Comparison of ENCODE assay signal across 18 cellular contexts in the genomic region with DNA sequence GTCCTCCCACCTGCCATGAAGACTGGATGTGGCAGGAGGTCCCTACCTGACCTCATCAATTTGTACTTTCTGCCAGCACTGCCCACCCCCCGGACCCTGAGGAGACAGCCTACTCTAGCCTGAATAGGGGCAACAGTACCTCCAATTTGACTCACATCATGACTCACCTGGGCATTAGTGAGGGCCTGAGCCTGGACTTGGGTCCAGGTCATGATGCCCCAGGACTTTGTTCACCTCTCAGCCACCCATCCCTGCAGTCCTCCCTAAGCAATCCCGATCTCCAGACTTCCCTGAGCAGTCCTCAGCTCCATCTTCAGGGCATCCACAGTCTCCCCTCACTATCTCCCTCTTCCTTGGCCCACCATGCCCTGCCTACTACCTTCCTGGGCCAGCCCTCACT. TPM values are rescaled to one million over a fixed set of nuclear protein-coding genes. Genes with fewer than 3 reads are reported as not detected.
A peak's percentile ranks its signal among the peaks of the same experiment; 100 is the strongest.
DNase-seq lines count a peak whose midpoint lies in the region; ATAC-seq and TF ChIP-seq lines count a peak whose summit lies in the region.
"Had no signal": no experiment of that assay in that cellular context is flagged by ENCODE, and none has a peak within 500 bp of the region (broad histone marks: within the 10 kb centered on the region; RNA-seq: fewer than 3 reads in every experiment).

No MANE protein-coding gene starts in this region.

- CTCF ChIA-PET in activated naive CD4-positive, alpha-beta T cell treated with anti-CD3 and anti-CD28 coated beads for 36 hours (lab: Charles Lee), result no interaction called here

- no peak for TF ChIP-seq POLR2A in GM18505 (IDR thresholded peaks at IDR 0.05; ENCODE audit: borderline replicate concordance, extremely low read depth, insufficient read depth, insufficient read length)

- peaks cover 52% of the 10 kb centered on the region for H3K4me1 Mint-ChIP-seq in activated naive CD4-positive, alpha-beta T cell treated with anti-CD3 and anti-CD28 coated beads for 36 hours (ENCODE audit: low read depth)
- peaks cover 54% of the 10 kb centered on the region for H3K4me1 Mint-ChIP-seq in activated T-helper 1 cell treated with anti-CD3 and anti-CD28 coated beads, Interleukin-12 subunit alpha, Interleukin-12 subunit beta, Interleukin-2, Interleukin-4 antibody, amounts not matched to agents 30 ng/mL and 10 ng/mL and 1 ng/mL, durations not matched to agents 14 hours and 24 hours and 36 hours (ENCODE audit: low read depth)

- H3K36me3 Mint-ChIP-seq in activated naive CD4-positive, alpha-beta T cell treated with anti-CD3 and anti-CD28 coated beads, Interleukin-2, amount 50 U/mL, for 72 hours, result no peaks in the 10 kb centered on the region
- H3K36me3 Mint-ChIP-seq in activated naive CD4-positive, alpha-beta T cell treated with anti-CD3 and anti-CD28 coated beads for 36 hours (ENCODE audit: low read depth), result peaks cover 8% of the 10 kb centered on the region
- peaks cover 21% of the 10 kb centered on the region for H3K36me3 Mint-ChIP-seq in activated T-helper 1 cell treated with anti-CD3 and anti-CD28 coated beads, Interleukin-12 subunit alpha, Interleukin-12 subunit beta, Interleukin-2, Interleukin-4 antibody, amounts not matched to agents 30 ng/mL and 10 ng/mL and 1 ng/mL, durations not matched to agents 14 hours and 24 hours and 36 hours (ENCODE audit: low read depth)

- intact Hi-C loops in activated naive CD4-positive, alpha-beta T cell treated with anti-CD3 and anti-CD28 coated beads for 36 hours (cut with micrococcal nuclease), result no loop called here
- intact Hi-C loops in activated T-helper 1 cell treated with anti-CD3 and anti-CD28 coated beads, Interleukin-12 subunit alpha, Interleukin-12 subunit beta, Interleukin-2, Interleukin-4 antibody, amounts not matched to agents 30 ng/mL and 10 ng/mL and 1 ng/mL, durations not matched to agents 14 hours and 24 hours and 36 hours (cut with micrococcal nuclease), result no loop called here

- no peak for ATAC-seq in activated naive CD4-positive, alpha-beta T cell treated with anti-CD3 and anti-CD28 coated beads, Interleukin-2, amount 50 U/mL, for 72 hours
- peak; percentile 17 for ATAC-seq in left lobe of liver
- ATAC-seq in GM19023 (IDR thresholded peaks at IDR 0.05; ENCODE audit: unreplicated experiment), result no peak
- ATAC-seq in GM18505 (IDR thresholded peaks at IDR 0.05; ENCODE audit: unreplicated experiment), result no peak
- no peak for ATAC-seq in GM21619 (IDR thresholded peaks at IDR 0.05; ENCODE audit: unreplicated experiment)
- ATAC-seq: HCT116, PC-3 had no signal

- no peak for DNase-seq in activated naive CD4-positive, alpha-beta T cell treated with anti-CD3 and anti-CD28 coated beads, Interleukin-2, amount 50 U/mL, for 72 hours (ENCODE audit: low spot score in 2 of 2)
- DNase-seq in activated naive CD4-positive, alpha-beta T cell treated with anti-CD3 and anti-CD28 coated beads for 36 hours, result no peak
- DNase-seq in activated T-helper 1 cell treated with anti-CD3 and anti-CD28 coated beads, Interleukin-12 subunit alpha, Interleukin-12 subunit beta, Interleukin-2, Interleukin-4 antibody, amounts not matched to agents 30 ng/mL and 10 ng/mL and 1 ng/mL, durations not matched to agents 14 hours and 24 hours and 36 hours (ENCODE audit: low spot score), result no peak
- DNase-seq in left lobe of liver (ENCODE audit: low spot score), result no peak
- DNase-seq: DMS79 treated with DMSO at 0.1 percent for 48 hours; effector CD8-positive, alpha-beta T cell; esophagus squamous epithelium; mammary epithelial cell; NCI-H1092; NCI-H2029 treated with DMSO at 0.1 percent for 48 hours; PC-3; right cardiac atrium; SHP77; thyroid gland had no signal

- no peak overlapping the region for H3K4me3 Mint-ChIP-seq in activated naive CD4-positive, alpha-beta T cell treated with anti-CD3 and anti-CD28 coated beads for 36 hours
- no peak overlapping the region for H3K4me3 Mint-ChIP-seq in activated T-helper 1 cell treated with anti-CD3 and anti-CD28 coated beads, Interleukin-12 subunit alpha, Interleukin-12 subunit beta, Interleukin-2, Interleukin-4 antibody, amounts not matched to agents 30 ng/mL and 10 ng/mL and 1 ng/mL, durations not matched to agents 14 hours and 24 hours and 36 hours

- H3K27ac Mint-ChIP-seq in activated naive CD4-positive, alpha-beta T cell treated with anti-CD3 and anti-CD28 coated beads, Interleukin-2, amount 50 U/mL, for 72 hours, result peak overlapping the region; percentile 50 to 73
- H3K27ac Mint-ChIP-seq in activated naive CD4-positive, alpha-beta T cell treated with anti-CD3 and anti-CD28 coated beads for 36 hours, result no peak overlapping the region
- peak overlapping the region; percentile 18 for H3K27ac Mint-ChIP-seq in activated T-helper 1 cell treated with anti-CD3 and anti-CD28 coated beads, Interleukin-12 subunit alpha, Interleukin-12 subunit beta, Interleukin-2, Interleukin-4 antibody, amounts not matched to agents 30 ng/mL and 10 ng/mL and 1 ng/mL, durations not matched to agents 14 hours and 24 hours and 36 hours

- no peaks in the 10 kb centered on the region for H3K9me3 Mint-ChIP-seq in activated naive CD4-positive, alpha-beta T cell treated with anti-CD3 and anti-CD28 coated beads, Interleukin-2, amount 50 U/mL, for 72 hours
- no peaks in the 10 kb centered on the region for H3K9me3 Mint-ChIP-seq in activated naive CD4-positive, alpha-beta T cell treated with anti-CD3 and anti-CD28 coated beads for 36 hours
- H3K9me3 Mint-ChIP-seq in activated T-helper 1 cell treated with anti-CD3 and anti-CD28 coated beads, Interleukin-12 subunit alpha, Interleukin-12 subunit beta, Interleukin-2, Interleukin-4 antibody, amounts not matched to agents 30 ng/mL and 10 ng/mL and 1 ng/mL, durations not matched to agents 14 hours and 24 hours and 36 hours, result no peaks in the 10 kb centered on the region

- H3K27me3 Mint-ChIP-seq in activated naive CD4-positive, alpha-beta T cell treated with anti-CD3 and anti-CD28 coated beads for 36 hours (ENCODE audit: low read depth), result no peaks in the 10 kb centered on the region
- H3K27me3 Mint-ChIP-seq in activated T-helper 1 cell treated with anti-CD3 and anti-CD28 coated beads, Interleukin-12 subunit alpha, Interleukin-12 subunit beta, Interleukin-2, Interleukin-4 antibody, amounts not matched to agents 30 ng/mL and 10 ng/mL and 1 ng/mL, durations not matched to agents 14 hours and 24 hours and 36 hours (ENCODE audit: insufficient read depth), result no peaks in the 10 kb centered on the region

RNA-seq across cellular contexts. Expression of gene KIF2A, which starts 28.1 kb away (rescaled TPM):
- 100 to 1,000 TPM; 142 to 155 TPM for total RNA-seq in activated naive CD4-positive, alpha-beta T cell treated with anti-CD3 and anti-CD28 coated beads, Interleukin-2, amount 50 U/mL, for 72 hours
- 100 to 1,000 TPM; 101 to 117 TPM for total RNA-seq in activated naive CD4-positive, alpha-beta T cell treated with anti-CD3 and anti-CD28 coated beads for 36 hours
- 235 and 240 TPM in 2 replicates for total RNA-seq in activated T-helper 1 cell treated with anti-CD3 and anti-CD28 coated beads, Interleukin-12 subunit alpha, Interleukin-12 subunit beta, Interleukin-2, Interleukin-4 antibody, amounts not matched to agents 30 ng/mL and 10 ng/mL and 1 ng/mL, durations not matched to agents 14 hours and 24 hours and 36 hours
- 5.6 TPM for total RNA-seq in left lobe of liver

Comparison
In these comparisons a context has a peak if more than half of its experiments do, and no peak if none do; other contexts are left out.
1. RNA of gene KIF2A, which starts 28.1 kb away (total RNA-seq): 235 to 240 TPM in activated T-helper 1 cell treated with anti-CD3 and anti-CD28 coated beads, Interleukin-12 subunit alpha, Interleukin-12 subunit beta, Interleukin-2, Interleukin-4 antibody, amounts not matched to agents 30 ng/mL and 10 ng/mL and 1 ng/mL, durations not matched to agents 14 hours and 24 hours and 36 hours, 142 to 155 TPM in activated naive CD4-positive, alpha-beta T cell treated with anti-CD3 and anti-CD28 coated beads, Interleukin-2, amount 50 U/mL, for 72 hours and 101 to 117 TPM in activated naive CD4-positive, alpha-beta T cell treated with anti-CD3 and anti-CD28 coated beads for 36 hours; 5.6 TPM in left lobe of liver (single experiment); every median in the first group is over 10 times any median in the second.